Comparison of ENCODE assay signal across 14 cellular contexts in the genomic region with DNA sequence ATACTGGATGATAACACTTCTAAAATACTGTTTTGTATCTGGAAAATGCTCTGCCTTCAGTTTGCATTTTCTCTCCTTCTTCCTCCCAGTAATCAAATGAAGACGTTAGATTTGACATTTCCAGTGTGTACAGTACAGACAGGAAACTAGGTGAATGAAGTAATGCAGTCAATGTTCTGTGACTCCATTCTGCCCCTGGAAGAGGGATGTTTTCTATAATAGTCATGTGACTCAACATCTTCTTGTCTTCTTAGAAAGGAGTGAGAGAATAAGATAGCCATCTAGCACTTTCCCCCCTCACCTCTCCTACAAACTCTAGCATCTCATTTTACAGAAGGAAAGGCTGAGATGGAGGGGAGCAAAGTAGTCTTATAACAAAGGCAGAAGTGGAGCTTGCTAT.
A peak's percentile ranks its signal among the peaks of the same experiment; 100 is the strongest.
DNase-seq lines count a peak whose midpoint lies in the region; TF ChIP-seq lines count a peak whose summit lies in the region.
"Had no signal": no experiment of that assay in that cellular context is flagged by ENCODE, and none has a peak within 500 bp of the region (broad histone marks: within the 10 kb centered on the region; RNA-seq: fewer than 3 reads in every experiment).

No MANE protein-coding gene starts in this region.

- peak overlapping the region; percentile 49 for H3K9ac ChIP-seq in skeletal muscle satellite cell (ENCODE audit: low read depth, low read length)

- H3K27me3 ChIP-seq in AG04450 (ENCODE audit: control insufficient read depth, insufficient read depth, low read length) = no peaks in the 10 kb centered on the region
- no peaks in the 10 kb centered on the region for H3K27me3 ChIP-seq in Peyer's patch
- H3K27me3 ChIP-seq in skeletal muscle satellite cell (ENCODE audit: control insufficient read depth, insufficient read depth, low read length) = no peaks in the 10 kb centered on the region

- DNase-seq in AG04450 (ENCODE audit: low read depth, low spot score) (no peak), Peyer's patch (no peak), fibroblast of mammary gland (ENCODE audit: low read depth) (peak; percentile 52), DMS53 treated with DMSO at 0.1 percent for 48 hours (lab: John Stamatoyannopoulos, UW; ENCODE audit: unreplicated experiment) (no peak), NAMALWA (ENCODE audit: low spot score) (no peak), NCI-H2029 (lab: John Stamatoyannopoulos, UW) (no peak), NCI-H748 treated with DMSO at 0.1 percent for 48 hours (lab: John Stamatoyannopoulos, UW) (no peak)
- DNase-seq: activated gamma-delta T cell; NCI-H1694 treated with DMSO at 0.1 percent for 48 hours; NCI-H510A treated with DMSO at 0.1 percent for 48 hours; posterior cingulate gyrus; stimulated activated CD4-positive, alpha-beta T cell treated with anti-CD3 and anti-CD28 coated beads, Interleukin-15, amount 100 ng/mL, for 24 hours; WERI-Rb-1 had no signal

- CTCF ChIA-PET in AG04450 (lab: Charles Lee) = interaction anchor here (0.6 to 1.3 kb wide), 2 partner anchors 12 to 16 kb away, joined by 3 to 4 read pairs; no protein-coding TSS in a partner anchor

- H3K9me3 ChIP-seq in AG04450 (ENCODE audit: control insufficient read depth, insufficient read depth, low read length) (no peaks in the 10 kb centered on the region), Peyer's patch (no peaks in the 10 kb centered on the region), skeletal muscle satellite cell (replicated peaks; ENCODE audit: low read length) (no peaks in the 10 kb centered on the region)

- peak overlapping the region; percentile 69 for H3K4me2 ChIP-seq in skeletal muscle satellite cell (ENCODE audit: low read length)

- H3K36me3 ChIP-seq in Peyer's patch (no peaks in the 10 kb centered on the region), skeletal muscle satellite cell (ENCODE audit: insufficient read depth, low read length) (peaks cover 20% of the 10 kb centered on the region)
- H3K36me3 ChIP-seq: WERI-Rb-1 had no signal

- POLR2A ChIA-PET in AG04450 (lab: Yijun Ruan, JAX) = interaction anchor here (0.8 to 1.1 kb wide), 3 partner anchors 14 to 80 kb away, joined by 3 to 5 read pairs (median 4); no protein-coding TSS in a partner anchor

- no peak for TF ChIP-seq CTCF in AG04450 (IDR thresholded peaks at IDR 0.05; ENCODE audit: low read depth, low read length)
- no peak for TF ChIP-seq CTCF in Peyer's patch (IDR thresholded peaks at IDR 0.05)
- no peak for TF ChIP-seq CTCF in fibroblast of mammary gland (conservative IDR thresholded peaks at IDR 0.05; ENCODE audit: control insufficient read depth, insufficient read depth, low read depth, low read length)

- H3K27ac ChIP-seq in AG04450 (ENCODE audit: low read depth, low read length) (peak overlapping the region; percentile 58), Peyer's patch (peak overlapping the region; percentile 8 to 67 (median 44))
- H3K27ac ChIP-seq: WERI-Rb-1 had no signal

- no peak for TF ChIP-seq POLR2A in Peyer's patch (IDR thresholded peaks at IDR 0.05)

- peaks cover 0 to 13% (median 0%) of the 10 kb centered on the region in 4 donors for H3K4me1 ChIP-seq in Peyer's patch
- H3K4me1 ChIP-seq in skeletal muscle satellite cell (ENCODE audit: control insufficient read depth, insufficient read depth, low read length) = peaks cover 31% of the 10 kb centered on the region

- no peak overlapping the region for H3K4me3 ChIP-seq in AG04450 (ENCODE audit: low read depth, low read length)
- no peak overlapping the region for H3K4me3 ChIP-seq in Peyer's patch
- H3K4me3 ChIP-seq in fibroblast of mammary gland (ENCODE audit: control insufficient read depth, low read depth, low read length) = no peak overlapping the region
- H3K4me3 ChIP-seq in skeletal muscle satellite cell (ENCODE audit: low read length) = peak overlapping the region; percentile 29
